In the genomic region with DNA sequence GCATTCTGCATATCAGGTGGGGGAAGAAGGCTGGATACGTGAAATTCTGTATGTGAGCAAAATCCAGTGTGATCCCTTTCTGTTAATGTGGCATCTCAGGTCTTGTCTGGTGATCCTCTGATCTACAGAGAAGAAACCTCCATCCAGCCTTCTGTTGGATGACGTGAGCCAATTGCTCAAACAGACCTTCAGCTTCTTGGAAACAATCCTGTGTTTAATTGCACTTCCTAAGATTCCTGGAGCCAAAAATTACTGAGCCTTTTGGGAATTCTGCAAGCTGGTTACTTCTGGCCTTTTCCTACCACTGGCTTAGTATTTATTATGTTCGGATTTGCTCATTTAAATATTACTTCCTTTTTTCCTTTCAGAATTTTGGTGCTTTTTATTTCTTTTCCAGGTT, we compare ENCODE assay signal across 31 cellular contexts. TPM values are rescaled to one million over a fixed set of nuclear protein-coding genes. Genes with fewer than 3 reads are reported as not detected.
"Had no signal": no experiment of that assay in that cellular context is flagged by ENCODE, and none has a peak within 500 bp of the region (broad histone marks: within the 10 kb centered on the region; RNA-seq: fewer than 3 reads in every experiment).

No MANE protein-coding gene starts in this region.

- H3K4me1 ChIP-seq: Peyer's patch, SJCRH30 had no signal

- DNase-seq: activated CD4-positive, alpha-beta memory T cell treated with anti-CD3 and anti-CD28 coated beads, Interleukin-2, amount 10 ng/mL, durations not matched to agents 7 days and 5 days; activated CD4-positive, alpha-beta T cell treated with anti-CD3 and anti-CD28 coated beads for 36 hours; activated CD4-positive, alpha-beta T cell treated with anti-CD3 and anti-CD28 coated beads, Interleukin-2, amount 50 U/mL, for 1 hour; activated gamma-delta T cell; activated naive CD4-positive, alpha-beta T cell treated with anti-CD3 and anti-CD28 coated beads for 36 hours; activated T-cell treated with anti-CD3 and anti-CD28 coated beads for 4 hours; activated T-cell treated with anti-CD3 and anti-CD28 coated beads, Interleukin-2, amount 50 U/mL, for 48 hours; amygdala; MG63; MV-4-11; NCI-H1092 treated with DMSO at 0.1 percent for 48 hours; NCI-H1436; NCI-H1694 treated with DMSO at 0.1 percent for 48 hours; NCI-H2029 treated with DMSO at 0.1 percent for 48 hours; NCI-H345; NCI-H510A; NCI-H69; Peyer's patch; Right ventricle myocardium superior; SJCRH30; SK-N-SH; T-helper 1 cell had no signal

- H3K9me3 Mint-ChIP-seq: central memory CD8-positive, alpha-beta T cell had no signal

- H3K4me3 ChIP-seq: MG63, Peyer's patch, SJCRH30 had no signal

- H3K4me3 Mint-ChIP-seq: activated CD4-positive, alpha-beta memory T cell treated with anti-CD3 and anti-CD28 coated beads, Interleukin-2, amount 10 ng/mL, durations not matched to agents 7 days and 5 days; activated CD4-positive, alpha-beta T cell treated with anti-CD3 and anti-CD28 coated beads for 36 hours; activated naive CD4-positive, alpha-beta T cell treated with anti-CD3 and anti-CD28 coated beads for 36 hours; activated naive CD8-positive, alpha-beta T cell; activated T-helper 17 cell treated with anti-CD3 and anti-CD28 coated beads, Interleukin-2, amount 50 U/mL, for 72 hours; brain; central memory CD8-positive, alpha-beta T cell had no signal

- H3K9ac ChIP-seq: SK-N-SH had no signal

- H3K36me3 ChIP-seq: MG63, Peyer's patch, SJCRH30 had no signal

- H3K4me2 ChIP-seq: SK-N-SH had no signal

- ATAC-seq: activated CD4-positive, alpha-beta T cell treated with anti-CD3 and anti-CD28 coated beads for 36 hours; activated T-helper 17 cell treated with anti-CD3 and anti-CD28 coated beads, Interleukin-2, amount 50 U/mL, for 72 hours had no signal

- H3K27me3 ChIP-seq: MG63, Peyer's patch, SJCRH30 had no signal

- H3K9me2 ChIP-seq: SK-N-SH had no signal

- H3K27me3 Mint-ChIP-seq: activated CD4-positive, alpha-beta memory T cell treated with anti-CD3 and anti-CD28 coated beads, Interleukin-2, amount 10 ng/mL, durations not matched to agents 7 days and 5 days; activated CD4-positive, alpha-beta T cell treated with anti-CD3 and anti-CD28 coated beads for 36 hours; activated naive CD8-positive, alpha-beta T cell; activated T-helper 17 cell treated with anti-CD3 and anti-CD28 coated beads, Interleukin-2, amount 50 U/mL, for 72 hours; central memory CD8-positive, alpha-beta T cell had no signal

- H3K4me1 Mint-ChIP-seq: activated CD4-positive, alpha-beta memory T cell treated with anti-CD3 and anti-CD28 coated beads, Interleukin-2, amount 10 ng/mL, durations not matched to agents 7 days and 5 days; activated CD4-positive, alpha-beta T cell treated with anti-CD3 and anti-CD28 coated beads for 36 hours; activated T-helper 17 cell treated with anti-CD3 and anti-CD28 coated beads, Interleukin-2, amount 50 U/mL, for 72 hours; central memory CD8-positive, alpha-beta T cell had no signal

- H3K27ac Mint-ChIP-seq: activated CD4-positive, alpha-beta memory T cell treated with anti-CD3 and anti-CD28 coated beads, Interleukin-2, amount 10 ng/mL, durations not matched to agents 7 days and 5 days; activated CD4-positive, alpha-beta T cell treated with anti-CD3 and anti-CD28 coated beads for 36 hours; activated naive CD4-positive, alpha-beta T cell treated with anti-CD3 and anti-CD28 coated beads for 36 hours; activated naive CD8-positive, alpha-beta T cell; activated T-helper 17 cell treated with anti-CD3 and anti-CD28 coated beads, Interleukin-2, amount 50 U/mL, for 72 hours; brain had no signal

- H3K27ac ChIP-seq: Peyer's patch, RWPE1, SJCRH30, VCaP had no signal

- H3K36me3 Mint-ChIP-seq: activated naive CD8-positive, alpha-beta T cell; brain had no signal

- H3K9me3 ChIP-seq: MG63, SJCRH30, SK-N-SH had no signal

RNA-seq across cellular contexts. Expression of a gene that starts 51.2 kb away (rescaled TPM):
- total RNA-seq: activated CD4-positive, alpha-beta memory T cell treated with anti-CD3 and anti-CD28 coated beads, Interleukin-2, amount 10 ng/mL, durations not matched to agents 7 days and 5 days; activated CD4-positive, alpha-beta T cell treated with anti-CD3 and anti-CD28 coated beads for 36 hours; activated CD8-positive, alpha-beta memory T cell treated with anti-CD3 and anti-CD28 coated beads for 36 hours; activated naive CD4-positive, alpha-beta T cell treated with anti-CD3 and anti-CD28 coated beads for 36 hours; activated T-helper 17 cell treated with anti-CD3 and anti-CD28 coated beads, Interleukin-2, amount 50 U/mL, for 72 hours; astrocyte; Peyer's patch; Right ventricle myocardium superior; SJCRH30; T-helper 2 cell treated with Interferon-gamma antibody and Interleukin-4, amounts not matched to agents 100 ng/mL and 5 ng/mL, for 36 hours had no signal
- polyA plus RNA-seq: SK-N-SH had no signal
